Comparison of ENCODE assay signal across 29 cellular contexts in genomic region chr7:130933919-130934318, GRCh38.
DNase-seq lines count a peak whose midpoint lies in the region; ATAC-seq and TF ChIP-seq lines count a peak whose summit lies in the region.
"Had no signal": no experiment of that assay in that cellular context is flagged by ENCODE, and none has a peak within 500 bp of the region (broad histone marks: within the 10 kb centered on the region; RNA-seq: fewer than 3 reads in every experiment).

No MANE protein-coding gene starts in this region.

- H3K4me3 ChIP-seq in MM.1S (ENCODE audit: low read length) = no peak overlapping the region
- H3K4me3 ChIP-seq: gastroesophageal sphincter, PC-9, prostate gland, thoracic aorta had no signal

- peaks cover 9% of the 10 kb centered on the region; the same call in 1 of the 2 replicates for H3K36me3 ChIP-seq in MM.1S (replicated peaks; ENCODE audit: insufficient read depth, low read length)
- H3K36me3 ChIP-seq: prostate gland, thoracic aorta had no signal

- H3K27ac ChIP-seq in MM.1S (ENCODE audit: low read length) = no peak overlapping the region
- H3K27ac ChIP-seq: gastroesophageal sphincter, PC-9, thoracic aorta, VCaP had no signal

- peak overlapping the region; percentile 99 for H3K27ac Mint-ChIP-seq in activated T-cell treated with anti-CD3 and anti-CD28 coated beads, Interleukin-2, amount 50 U/mL, for 72 hours
- H3K27ac Mint-ChIP-seq in activated naive CD8-positive, alpha-beta T cell treated with anti-CD3 and anti-CD28 coated beads, Interleukin-2, amount 50 U/mL, for 24 hours = peak overlapping the region; percentile 67
- no peak overlapping the region for H3K27ac Mint-ChIP-seq in stimulated activated effector memory CD8-positive, alpha-beta T cell treated with anti-CD3 and anti-CD28 coated beads, Interleukin-12 subunit alpha, Interleukin-12 subunit beta, amount 100 ng/mL, for 72 hours
- H3K27ac Mint-ChIP-seq: H9 had no signal

- no peaks in the 10 kb centered on the region for H3K9me2 ChIP-seq in MM.1S (replicated peaks; ENCODE audit: insufficient read depth, low read length)

- H3K4me1 Mint-ChIP-seq in activated T-cell treated with anti-CD3 and anti-CD28 coated beads, Interleukin-2, amount 50 U/mL, for 72 hours (ENCODE audit: low read depth) = peaks cover 97% of the 10 kb centered on the region
- H3K4me1 Mint-ChIP-seq in activated naive CD8-positive, alpha-beta T cell treated with anti-CD3 and anti-CD28 coated beads, Interleukin-2, amount 50 U/mL, for 24 hours = peaks cover 91% of the 10 kb centered on the region
- peaks cover 93% of the 10 kb centered on the region for H3K4me1 Mint-ChIP-seq in stimulated activated effector memory CD8-positive, alpha-beta T cell treated with anti-CD3 and anti-CD28 coated beads, Interleukin-12 subunit alpha, Interleukin-12 subunit beta, amount 100 ng/mL, for 72 hours
- H3K4me1 Mint-ChIP-seq: H9 had no signal

- H3K79me2 ChIP-seq in MM.1S (ENCODE audit: low read length) = peaks cover 97% of the 10 kb centered on the region

- no peaks in the 10 kb centered on the region for H3K27me3 Mint-ChIP-seq in activated T-cell treated with anti-CD3 and anti-CD28 coated beads, Interleukin-2, amount 50 U/mL, for 72 hours (ENCODE audit: low read depth)
- H3K27me3 Mint-ChIP-seq in activated naive CD8-positive, alpha-beta T cell treated with anti-CD3 and anti-CD28 coated beads, Interleukin-2, amount 50 U/mL, for 24 hours = no peaks in the 10 kb centered on the region
- H3K27me3 Mint-ChIP-seq: activated CD4-positive, alpha-beta T cell treated with anti-CD3 and anti-CD28 coated beads, Interleukin-2, amount 10 ng/mL, durations not matched to agents 24 days and 14 days; B cell; dendritic cell treated with granulocyte-macrophage colony-stimulating factor and Interleukin-4, amounts not matched to agents 40 ng/mL and 50 ng/mL, for 4 days had no signal

- H3F3A ChIP-seq in MM.1S (ENCODE audit: insufficient read depth, low read length) = no peaks in the 10 kb centered on the region

- peak overlapping the region in 1 of 2 donors; percentile 53 for H3K4me3 Mint-ChIP-seq in activated T-cell treated with anti-CD3 and anti-CD28 coated beads, Interleukin-2, amount 50 U/mL, for 72 hours
- no peak overlapping the region for H3K4me3 Mint-ChIP-seq in activated naive CD8-positive, alpha-beta T cell treated with anti-CD3 and anti-CD28 coated beads, Interleukin-2, amount 50 U/mL, for 24 hours
- peak overlapping the region; percentile 40 for H3K4me3 Mint-ChIP-seq in stimulated activated effector memory CD8-positive, alpha-beta T cell treated with anti-CD3 and anti-CD28 coated beads, Interleukin-12 subunit alpha, Interleukin-12 subunit beta, amount 100 ng/mL, for 72 hours
- H3K4me3 Mint-ChIP-seq: activated CD4-positive, alpha-beta T cell treated with anti-CD3 and anti-CD28 coated beads, Interleukin-2, amount 10 ng/mL, durations not matched to agents 24 days and 14 days; B cell; dendritic cell treated with granulocyte-macrophage colony-stimulating factor and Interleukin-4, amounts not matched to agents 40 ng/mL and 50 ng/mL, for 4 days; H9 had no signal

- no peak overlapping the region for H3K9ac ChIP-seq in MM.1S (ENCODE audit: low read length)

- TF ChIP-seq POLR2A in GM18505 (IDR thresholded peaks at IDR 0.05; ENCODE audit: borderline replicate concordance, extremely low read depth, insufficient read depth, insufficient read length) = peak; percentile 4

- TF ChIP-seq CTCF in MM.1S (IDR thresholded peaks at IDR 0.05; ENCODE audit: low read length) = no peak

- ATAC-seq in activated T-cell treated with anti-CD3 and anti-CD28 coated beads, Interleukin-2, amount 50 U/mL, for 72 hours (replicated peaks in 1 of 2) = no peak
- no peak for ATAC-seq in GM18505 (IDR thresholded peaks at IDR 0.05; ENCODE audit: unreplicated experiment)
- ATAC-seq in activated naive CD8-positive, alpha-beta T cell treated with anti-CD3 and anti-CD28 coated beads, Interleukin-2, amount 50 U/mL, for 24 hours = no peak
- no peak for ATAC-seq in stimulated activated effector memory CD8-positive, alpha-beta T cell treated with anti-CD3 and anti-CD28 coated beads, Interleukin-12 subunit alpha, Interleukin-12 subunit beta, amount 100 ng/mL, for 72 hours
- ATAC-seq: gastroesophageal sphincter, left cardiac atrium had no signal

- H2AFZ ChIP-seq in MM.1S (ENCODE audit: low read length) = no peak overlapping the region
- H2AFZ ChIP-seq: PC-9 had no signal

- no peaks in the 10 kb centered on the region for H3K4me1 ChIP-seq in MM.1S (ENCODE audit: low read length)

- H3K27me3 ChIP-seq in MM.1S (replicated peaks; ENCODE audit: insufficient read depth, low read length) = no peaks in the 10 kb centered on the region
- H3K27me3 ChIP-seq: gastroesophageal sphincter had no signal

- no peak overlapping the region for H3K4me2 ChIP-seq in MM.1S (ENCODE audit: low read depth, low read length)
- H3K4me2 ChIP-seq: PC-9 had no signal

- H3K9me3 Mint-ChIP-seq in activated T-cell treated with anti-CD3 and anti-CD28 coated beads, Interleukin-2, amount 50 U/mL, for 72 hours = no peaks in the 10 kb centered on the region
- H3K9me3 Mint-ChIP-seq in activated naive CD8-positive, alpha-beta T cell treated with anti-CD3 and anti-CD28 coated beads, Interleukin-2, amount 50 U/mL, for 24 hours = no peaks in the 10 kb centered on the region
- no peaks in the 10 kb centered on the region for H3K9me3 Mint-ChIP-seq in stimulated activated effector memory CD8-positive, alpha-beta T cell treated with anti-CD3 and anti-CD28 coated beads, Interleukin-12 subunit alpha, Interleukin-12 subunit beta, amount 100 ng/mL, for 72 hours
- H3K9me3 Mint-ChIP-seq: activated CD4-positive, alpha-beta T cell treated with anti-CD3 and anti-CD28 coated beads, Interleukin-2, amount 10 ng/mL, durations not matched to agents 24 days and 14 days; dendritic cell treated with granulocyte-macrophage colony-stimulating factor and Interleukin-4, amounts not matched to agents 40 ng/mL and 50 ng/mL, for 4 days; H9 had no signal

- H3K36me3 Mint-ChIP-seq in activated T-cell treated with anti-CD3 and anti-CD28 coated beads, Interleukin-2, amount 50 U/mL, for 72 hours (ENCODE audit: insufficient read depth in 2 of 2) = peaks cover 20 to 60% of the 10 kb centered on the region in 2 donors
- H3K36me3 Mint-ChIP-seq in activated naive CD8-positive, alpha-beta T cell treated with anti-CD3 and anti-CD28 coated beads, Interleukin-2, amount 50 U/mL, for 24 hours (ENCODE audit: low read depth) = peaks cover 76% of the 10 kb centered on the region
- H3K36me3 Mint-ChIP-seq in stimulated activated effector memory CD8-positive, alpha-beta T cell treated with anti-CD3 and anti-CD28 coated beads, Interleukin-12 subunit alpha, Interleukin-12 subunit beta, amount 100 ng/mL, for 72 hours = no peaks in the 10 kb centered on the region

- no peaks in the 10 kb centered on the region for H3K9me3 ChIP-seq in MM.1S (replicated peaks; ENCODE audit: insufficient read depth, low read length)
- H3K9me3 ChIP-seq: gastroesophageal sphincter, prostate gland, thoracic aorta had no signal

- no peak for DNase-seq in activated T-cell treated with anti-CD3 and anti-CD28 coated beads, Interleukin-2, amount 50 U/mL, for 72 hours
- no peak for DNase-seq in activated T-cell treated with anti-CD3 and anti-CD28 coated beads, Interleukin-2, amount 50 U/mL, for 48 hours
- DNase-seq in activated naive CD8-positive, alpha-beta T cell treated with anti-CD3 and anti-CD28 coated beads, Interleukin-2, amount 50 U/mL, for 24 hours = no peak
- DNase-seq in stimulated activated effector memory CD8-positive, alpha-beta T cell treated with anti-CD3 and anti-CD28 coated beads, Interleukin-12 subunit alpha, Interleukin-12 subunit beta, amount 100 ng/mL, for 72 hours (ENCODE audit: low spot score in 2 of 2) = no peak
- DNase-seq in NCI-H1048 (lab: John Stamatoyannopoulos, UW) (no peak), MM.1S (no peak)
- no peak for DNase-seq in activated CD4-positive, alpha-beta T cell treated with anti-CD3 and anti-CD28 coated beads, Interleukin-2, amount 50 U/mL, for 4 hours
- DNase-seq: central memory CD4-positive, alpha-beta T cell; COR-L47; H9; hippocampal formation; left cardiac atrium; NCI-H1092; NCI-H1694 treated with DMSO at 0.1 percent for 48 hours; NCI-H2171; NCI-H524; NK-92 treated with Interleukin-12 subunit alpha and Interleukin-12 subunit beta, amount 100 ng/mL, for 24 hours; PC-9; SHP77; stimulated activated CD4-positive, alpha-beta T cell treated with anti-CD3 and anti-CD28 coated beads, Interleukin-4, amount 100 ng/mL, for 4 hours; stimulated activated naive CD4-positive, alpha-beta T cell had no signal

- peaks cover 17% of the 10 kb centered on the region for H4K20me1 ChIP-seq in MM.1S (ENCODE audit: insufficient read depth, low read length)
